ENCODE assay signal across 7 cellular contexts in genomic region chr11:117434481-117434880, GRCh38.
"Had no signal": no experiment of that assay in that cellular context is flagged by ENCODE, and none has a peak within 500 bp of the region (broad histone marks: within the 10 kb centered on the region; RNA-seq: fewer than 3 reads in every experiment).

No MANE protein-coding gene starts in this region.

- H3K9ac ChIP-seq: KMS-11 had no signal

- FAIRE-seq: HepG2, HTR-8/SVneo, K562 had no signal

- H3K4me3 ChIP-seq: K562 had no signal

- DNase-seq: IMR-90, KBM-7 had no signal

- H3K4me2 ChIP-seq: KMS-11 had no signal

- H3K27ac ChIP-seq: HL-60, KMS-11 had no signal
